Comparison of ENCODE assay signal across 26 cellular contexts in the genomic region with DNA sequence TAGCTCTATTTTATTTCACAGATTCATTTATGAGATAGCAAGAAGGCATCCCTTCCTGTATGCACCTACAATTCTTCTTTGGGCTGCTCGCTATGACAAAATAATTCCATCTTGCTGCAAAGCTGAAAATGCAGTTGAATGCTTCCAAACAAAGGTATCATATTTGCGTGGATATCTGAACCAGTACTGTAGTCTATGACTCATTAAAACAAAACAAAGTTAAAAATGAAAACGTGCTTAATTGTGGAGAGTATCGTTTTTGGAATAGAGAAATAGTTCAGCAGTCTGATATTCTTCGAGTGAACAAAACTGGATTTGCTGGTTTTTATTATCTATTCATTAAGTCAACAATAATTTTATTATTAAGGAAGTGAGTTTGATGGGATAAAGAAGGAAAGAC. TPM values are rescaled to one million over a fixed set of nuclear protein-coding genes. Genes with fewer than 3 reads are reported as not detected.
DNase-seq lines count a peak whose midpoint lies in the region; ATAC-seq, FAIRE-seq and TF ChIP-seq lines count a peak whose summit lies in the region.
"Had no signal": no experiment of that assay in that cellular context is flagged by ENCODE, and none has a peak within 500 bp of the region (broad histone marks: within the 10 kb centered on the region; RNA-seq: fewer than 3 reads in every experiment).

No MANE protein-coding gene starts in this region.

- DNase-seq in LNCaP clone FGC (ENCODE audit: low read depth): no peak
- DNase-seq in RWPE2 (ENCODE audit: low spot score): no peak
- peak; percentile 30 for DNase-seq in bronchial epithelial cell (ENCODE audit: low read depth)
- DNase-seq in NCI-H1048 (lab: John Stamatoyannopoulos, UW): no peak
- no peak for DNase-seq in cerebellar nuclear complex (lab: John Stamatoyannopoulos, UW)
- no peak for DNase-seq in HAP-1 (ENCODE audit: low spot score in 2 of 2)
- DNase-seq: ACHN; CD4-positive, alpha-beta T cell; COR-L47; GOT3; MV-4-11; NCI-H1694; NCI-H2081; NCI-H2171 treated with DMSO at 0.1 percent for 48 hours; NCI-H446; NCI-H526; RPMI8226; SIG-M5; T-cell had no signal

- H3K9me3 ChIP-seq in RWPE2 (ENCODE audit: severe bottlenecking) (no peaks in the 10 kb centered on the region), parathyroid adenoma (ENCODE audit: control insufficient read depth, low read length) (no peaks in the 10 kb centered on the region), HAP-1 (no peaks in the 10 kb centered on the region)
- H3K9me3 ChIP-seq: BLaER1 had no signal

- H3K27ac ChIP-seq in RWPE2 (ENCODE audit: poor library complexity, severe bottlenecking) (no peak overlapping the region), parathyroid adenoma (no peak overlapping the region)
- H3K27ac ChIP-seq: BLaER1, KMS-11 had no signal

- ATAC-seq in RWPE2 (ENCODE audit: low read depth) (0 out of 3 replicates have a peak, but pooled peaks have one; percentile 23), HG02678 (IDR thresholded peaks at IDR 0.05; ENCODE audit: unreplicated experiment) (no peak)
- ATAC-seq: HCT116, T-cell had no signal

- H3K4me1 ChIP-seq in RWPE2 (ENCODE audit: insufficient read depth, poor library complexity, severe bottlenecking) (no peaks in the 10 kb centered on the region), parathyroid adenoma (no peaks in the 10 kb centered on the region), HAP-1 (peaks cover 6% of the 10 kb centered on the region)
- H3K4me1 ChIP-seq: BLaER1 had no signal

- H3K79me2 ChIP-seq in parathyroid adenoma: no peaks in the 10 kb centered on the region

- H3K27me3 ChIP-seq in RWPE2 (ENCODE audit: insufficient read depth, poor library complexity, severe bottlenecking) (peaks cover under 1% of the 10 kb centered on the region), bronchial epithelial cell (ENCODE audit: control insufficient read depth, insufficient read depth, low read length) (peaks cover 1% of the 10 kb centered on the region), parathyroid adenoma (ENCODE audit: control insufficient read depth, insufficient read depth, low read length) (no peaks in the 10 kb centered on the region), HAP-1 (ENCODE audit: low read depth) (no peaks in the 10 kb centered on the region)
- H3K27me3 ChIP-seq: BLaER1 had no signal

- TF ChIP-seq CTCF in LNCaP clone FGC (IDR thresholded peaks at IDR 0.05; ENCODE audit: control insufficient read depth, extremely low read depth, insufficient read depth): no peak
- TF ChIP-seq CTCF in RWPE2 (IDR thresholded peaks at IDR 0.05; ENCODE audit: poor library complexity, severe bottlenecking): no peak
- TF ChIP-seq CTCF in bronchial epithelial cell (IDR thresholded peaks at IDR 0.05; ENCODE audit: insufficient read depth, low read length, severe bottlenecking): no peak
- no peak for TF ChIP-seq CTCF in parathyroid adenoma (IDR thresholded peaks at IDR 0.05)

- H3K36me3 ChIP-seq in RWPE2 (ENCODE audit: low read depth) (no peaks in the 10 kb centered on the region), bronchial epithelial cell (ENCODE audit: control insufficient read depth, insufficient read depth, low read length) (no peaks in the 10 kb centered on the region), parathyroid adenoma (ENCODE audit: control insufficient read depth, insufficient read depth, low read length) (no peaks in the 10 kb centered on the region), HAP-1 (replicated peaks) (no peaks in the 10 kb centered on the region)
- H3K36me3 ChIP-seq: BLaER1 had no signal

- in situ Hi-C loops in HAP-1 (cut with MboI; ENCODE audit: low sequenced_read_pairs): loop anchor here (10.0 to 25.0 kb wide), 2 partner anchors 97 to 220 kb away; no protein-coding TSS in a partner anchor

- H3K9ac ChIP-seq in parathyroid adenoma: no peak overlapping the region
- H3K9ac ChIP-seq: BLaER1, KMS-11 had no signal

- H3K4me3 ChIP-seq in LNCaP clone FGC (ENCODE audit: low read depth, low read length) (peak overlapping the region; percentile 12; the same call in 1 of the 2 replicates), RWPE2 (ENCODE audit: severe bottlenecking) (no peak overlapping the region), bronchial epithelial cell (ENCODE audit: low read depth, low read length) (no peak overlapping the region), parathyroid adenoma (ENCODE audit: low read depth, low read length) (no peak overlapping the region), HAP-1 (no peak overlapping the region)
- H3K4me3 ChIP-seq: BLaER1 had no signal

- no peak for FAIRE-seq in bronchial epithelial cell (lab: Jason Lieb, UNC)
- FAIRE-seq: G401.6, GM18507 had no signal

- H2AFZ ChIP-seq in parathyroid adenoma: peak overlapping the region; percentile 58

- peak overlapping the region; percentile 9 for H3K4me2 ChIP-seq in parathyroid adenoma (ENCODE audit: low read length)
- H3K4me2 ChIP-seq: BLaER1, KMS-11 had no signal

RNA-seq across cellular contexts. Expression of gene AFP, which starts 6.3 kb away (rescaled TPM):
- total RNA-seq in bronchial epithelial cell: not detected in 2 replicates
- total RNA-seq: CD4-positive, alpha-beta T cell had no signal

RNA-seq across cellular contexts. Expression of gene ALB, which starts 38.2 kb away (rescaled TPM):
- total RNA-seq in bronchial epithelial cell: not detected in 2 replicates

RNA-seq across cellular contexts. Expression of gene AFM, which starts 39.3 kb away (rescaled TPM):
- not detected in 2 replicates for total RNA-seq in bronchial epithelial cell
- total RNA-seq: CD4-positive, alpha-beta T cell had no signal
